In genomic region chr4:11765849-11766453, GRCh38 we compare ENCODE assay signal across 9 cellular contexts.
DNase-seq lines count a peak whose midpoint lies in the region; ATAC-seq and TF ChIP-seq lines count a peak whose summit lies in the region.
"Had no signal": no experiment of that assay in that cellular context is flagged by ENCODE, and none has a peak within 500 bp of the region (broad histone marks: within the 10 kb centered on the region; RNA-seq: fewer than 3 reads in every experiment).

No MANE protein-coding gene starts in this region.

- no peaks in the 10 kb centered on the region for H4K20me1 ChIP-seq in HCT116 (ENCODE audit: insufficient read depth)

- H3K27ac Mint-ChIP-seq in activated CD4-positive, alpha-beta memory T cell treated with anti-CD3 and anti-CD28 coated beads for 36 hours, result no peak overlapping the region
- no peak overlapping the region for H3K27ac Mint-ChIP-seq in activated CD4-positive, alpha-beta memory T cell treated with anti-CD3 and anti-CD28 coated beads, Interleukin-2, amount 10 ng/mL, durations not matched to agents 7 days and 5 days
- no peak overlapping the region for H3K27ac Mint-ChIP-seq in activated T-cell treated with anti-CD3 and anti-CD28 coated beads, Interleukin-2, amount 50 U/mL, for 24 hours

- H3K27me3 Mint-ChIP-seq in activated CD4-positive, alpha-beta memory T cell treated with anti-CD3 and anti-CD28 coated beads for 36 hours, result peaks cover 2% of the 10 kb centered on the region
- no peaks in the 10 kb centered on the region for H3K27me3 Mint-ChIP-seq in activated CD4-positive, alpha-beta memory T cell treated with anti-CD3 and anti-CD28 coated beads, Interleukin-2, amount 10 ng/mL, durations not matched to agents 7 days and 5 days
- H3K27me3 Mint-ChIP-seq in activated T-cell treated with anti-CD3 and anti-CD28 coated beads, Interleukin-2, amount 50 U/mL, for 24 hours, result no peaks in the 10 kb centered on the region

- no peak overlapping the region for H3K27ac ChIP-seq in HCT116 (ENCODE audit: low read depth, low read length)
- H3K27ac ChIP-seq in colonic mucosa, result no peak overlapping the region

- RAD21 ChIA-PET in HCT116 (lab: Charles Lee; ENCODE audit: low non-redundant PET in 1 of 2, low total read pairs in 2 of 2, uncharacterized antibody in 2 of 2, unreplicated experiment in 2 of 2), result interaction anchor here in 1 of 2 experiments (1.0 kb wide), 1 partner anchor 867 kb away, joined by 3 read pairs; no protein-coding TSS in a partner anchor

- H3K4me1 ChIP-seq in HCT116 (ENCODE audit: control insufficient read depth in 1 of 2, insufficient read depth in 2 of 2, low read length in 2 of 2) (no peaks in the 10 kb centered on the region), colonic mucosa (no peaks in the 10 kb centered on the region)
- H3K4me1 ChIP-seq: HAP-1 had no signal

- H3K79me2 ChIP-seq in HCT116 (ENCODE audit: insufficient read depth, low read length), result no peaks in the 10 kb centered on the region

- H3K9me3 Mint-ChIP-seq in activated CD4-positive, alpha-beta memory T cell treated with anti-CD3 and anti-CD28 coated beads for 36 hours, result no peaks in the 10 kb centered on the region
- H3K9me3 Mint-ChIP-seq in activated CD4-positive, alpha-beta memory T cell treated with anti-CD3 and anti-CD28 coated beads, Interleukin-2, amount 10 ng/mL, durations not matched to agents 7 days and 5 days, result no peaks in the 10 kb centered on the region
- no peaks in the 10 kb centered on the region for H3K9me3 Mint-ChIP-seq in activated T-cell treated with anti-CD3 and anti-CD28 coated beads, Interleukin-2, amount 50 U/mL, for 24 hours

- H3K4me2 ChIP-seq in HCT116 (ENCODE audit: low read length), result no peak overlapping the region

- BruUV-seq in HCT116 (replicated peaks; lab: Mats Ljungman, UMichigan), result no TSS peak

- H3K4me3 ChIP-seq in HCT116 (replicated peaks in 1 of 2; ENCODE audit: low read depth in 1 of 2, low read length in 2 of 2) (no peak overlapping the region), colonic mucosa (no peak overlapping the region)
- H3K4me3 ChIP-seq: HAP-1 had no signal

- no peak for TF ChIP-seq POLR2A in HCT116 (IDR thresholded peaks at IDR 0.05; ENCODE audit: borderline replicate concordance, extremely low read depth, insufficient read depth, insufficient read length)

- H3K9ac ChIP-seq in HCT116 (ENCODE audit: low read length) (no peak overlapping the region), colonic mucosa (ENCODE audit: low read depth in 2 of 2, low read length in 2 of 2) (no peak overlapping the region)

- no peaks in the 10 kb centered on the region for H3K9me2 ChIP-seq in HCT116 (ENCODE audit: insufficient read depth)

- CTCF ChIA-PET in activated CD4-positive, alpha-beta memory T cell treated with anti-CD3 and anti-CD28 coated beads for 36 hours (lab: Charles Lee), result interaction anchor here (0.8 to 4.7 kb wide), 3 partner anchors 9 to 867 kb away, joined by 3 to 23 read pairs (median 4); no protein-coding TSS in a partner anchor
- CTCF ChIA-PET in activated CD4-positive, alpha-beta memory T cell treated with anti-CD3 and anti-CD28 coated beads, Interleukin-2, amount 10 ng/mL, durations not matched to agents 7 days and 5 days (lab: Charles Lee), result interaction anchor here (1.2 to 1.7 kb wide), 2 partner anchors 26 to 867 kb away, joined by 3 to 7 read pairs; no protein-coding TSS in a partner anchor
- CTCF ChIA-PET in HCT116 (lab: Charles Lee), result interaction anchor here (0.5 to 1.4 kb wide), 7 partner anchors 10 to 134 kb away, joined by 3 to 12 read pairs (median 3); no protein-coding TSS in a partner anchor

- intact Hi-C loops in activated CD4-positive, alpha-beta memory T cell treated with anti-CD3 and anti-CD28 coated beads for 36 hours (cut with micrococcal nuclease), result loop anchor here (1.0 kb wide), 1 partner anchor 867 kb away; no protein-coding TSS in a partner anchor
- intact Hi-C loops in HCT116 (cut with micrococcal nuclease), result loop anchor here (5.0 to 10.0 kb wide), 2 partner anchors 186 to 869 kb away; no protein-coding TSS in a partner anchor
- intact Hi-C loops in colonic mucosa (cut with DNase I), result loop anchor here (10.0 kb wide), 2 partner anchors 189 to 869 kb away; no protein-coding TSS in a partner anchor

- peak; percentile 89 for ATAC-seq in HCT116
- ATAC-seq in GM21576 (IDR thresholded peaks at IDR 0.05; ENCODE audit: unreplicated experiment), result no peak

- H3K36me3 Mint-ChIP-seq in activated CD4-positive, alpha-beta memory T cell treated with anti-CD3 and anti-CD28 coated beads for 36 hours, result no peaks in the 10 kb centered on the region
- H3K36me3 Mint-ChIP-seq in activated CD4-positive, alpha-beta memory T cell treated with anti-CD3 and anti-CD28 coated beads, Interleukin-2, amount 10 ng/mL, durations not matched to agents 7 days and 5 days (ENCODE audit: low read depth), result no peaks in the 10 kb centered on the region
- no peaks in the 10 kb centered on the region for H3K36me3 Mint-ChIP-seq in activated T-cell treated with anti-CD3 and anti-CD28 coated beads, Interleukin-2, amount 50 U/mL, for 24 hours (ENCODE audit: low read depth)

- TF ChIP-seq RAD21 in HCT116 (IDR thresholded peaks at IDR 0.05; ENCODE audit: low read depth), result peak; percentile 49

- TF ChIP-seq CTCF in HCT116 (IDR thresholded peaks at IDR 0.05 in 2 of 3, conservative IDR thresholded peaks at IDR 0.05 in 1 of 3; ENCODE audit: borderline replicate concordance in 1 of 3, insufficient read depth in 1 of 3, low read depth in 2 of 3, low read length in 2 of 3) (peak; percentile 37 to 84 (median 77); a peak in 5 of 6 replicates), colonic mucosa (IDR thresholded peaks at IDR 0.05) (peak; percentile 64)

- H3K27me3 ChIP-seq in HCT116 (ENCODE audit: insufficient read depth, low read length) (no peaks in the 10 kb centered on the region), colonic mucosa (no peaks in the 10 kb centered on the region)

- H2AFZ ChIP-seq in HCT116 (ENCODE audit: low read depth, low read length, poor library complexity, severe bottlenecking), result no peak overlapping the region

- H3K9me3 ChIP-seq in HCT116 (ENCODE audit: control insufficient read depth in 1 of 2, insufficient read depth in 1 of 2, low read depth in 1 of 2, low read length in 2 of 2) (no peaks in the 10 kb centered on the region), colonic mucosa (no peaks in the 10 kb centered on the region)
- H3K9me3 ChIP-seq: HAP-1 had no signal

- POLR2A ChIA-PET in activated CD4-positive, alpha-beta memory T cell treated with anti-CD3 and anti-CD28 coated beads for 36 hours (lab: Charles Lee), result no interaction called here
- POLR2A ChIA-PET in activated CD4-positive, alpha-beta memory T cell treated with anti-CD3 and anti-CD28 coated beads, Interleukin-2, amount 10 ng/mL, durations not matched to agents 7 days and 5 days (lab: Charles Lee), result no interaction called here
- POLR2A ChIA-PET in HCT116 (lab: Charles Lee), result no interaction called here

- H3K36me3 ChIP-seq in HCT116 (ENCODE audit: control insufficient read depth in 1 of 2, insufficient read depth in 2 of 2, low read length in 2 of 2) (no peaks in the 10 kb centered on the region), colonic mucosa (no peaks in the 10 kb centered on the region)
- H3K36me3 ChIP-seq: HAP-1 had no signal

- H3K4me3 Mint-ChIP-seq in activated CD4-positive, alpha-beta memory T cell treated with anti-CD3 and anti-CD28 coated beads for 36 hours, result no peak overlapping the region
- no peak overlapping the region for H3K4me3 Mint-ChIP-seq in activated CD4-positive, alpha-beta memory T cell treated with anti-CD3 and anti-CD28 coated beads, Interleukin-2, amount 10 ng/mL, durations not matched to agents 7 days and 5 days
- H3K4me3 Mint-ChIP-seq in activated T-cell treated with anti-CD3 and anti-CD28 coated beads, Interleukin-2, amount 50 U/mL, for 24 hours, result no peak overlapping the region

- DNase-seq in activated CD4-positive, alpha-beta memory T cell treated with anti-CD3 and anti-CD28 coated beads for 36 hours, result peak; percentile 15
- no peak for DNase-seq in activated CD4-positive, alpha-beta memory T cell treated with anti-CD3 and anti-CD28 coated beads, Interleukin-2, amount 10 ng/mL, durations not matched to agents 7 days and 5 days
- peak; percentile 57 for DNase-seq in HCT116 (ENCODE audit: low read depth, low spot score)
- peak; percentile 54 for DNase-seq in NCI-H69 (lab: John Stamatoyannopoulos, UW)
- peak; percentile 28 for DNase-seq in colonic mucosa
- DNase-seq in middle frontal gyrus (ENCODE audit: extremely low spot score, low spot score), result peak; percentile 38
- DNase-seq in activated T-cell treated with anti-CD3 and anti-CD28 coated beads, Interleukin-2, amount 50 U/mL, for 24 hours, result no peak

- no peaks in the 10 kb centered on the region for H3K4me1 Mint-ChIP-seq in activated CD4-positive, alpha-beta memory T cell treated with anti-CD3 and anti-CD28 coated beads for 36 hours (ENCODE audit: low read depth)
- no peaks in the 10 kb centered on the region for H3K4me1 Mint-ChIP-seq in activated CD4-positive, alpha-beta memory T cell treated with anti-CD3 and anti-CD28 coated beads, Interleukin-2, amount 10 ng/mL, durations not matched to agents 7 days and 5 days
- no peaks in the 10 kb centered on the region for H3K4me1 Mint-ChIP-seq in activated T-cell treated with anti-CD3 and anti-CD28 coated beads, Interleukin-2, amount 50 U/mL, for 24 hours (ENCODE audit: low read depth)

TF ChIP-seq in HCT116, 20 proteins besides CTCF, POLR2A, EP300 and RAD21:
- TF ChIP-seq CBX3 (IDR thresholded peaks at IDR 0.05; ENCODE audit: low read depth) (peak; percentile 37; the same call in 1 of the 2 replicates), YY1 (IDR thresholded peaks at IDR 0.05; ENCODE audit: extremely low read depth, insufficient replicate concordance, low read depth, low read length) (no peak), ZFX (IDR thresholded peaks at IDR 0.05) (no peak), FOSL1 (IDR thresholded peaks at IDR 0.05; ENCODE audit: low read depth) (no peak)

Comparison
In these comparisons a context has a peak if more than half of its experiments do, and no peak if none do; other contexts are left out.
1. DNase-seq: peak in activated CD4-positive, alpha-beta memory T cell treated with anti-CD3 and anti-CD28 coated beads for 36 hours (single experiment), HCT116 (single experiment), NCI-H69 (single experiment), colonic mucosa (single experiment) and middle frontal gyrus (single experiment); none in activated CD4-positive, alpha-beta memory T cell treated with anti-CD3 and anti-CD28 coated beads, Interleukin-2, amount 10 ng/mL, durations not matched to agents 7 days and 5 days (single experiment) and activated T-cell treated with anti-CD3 and anti-CD28 coated beads, Interleukin-2, amount 50 U/mL, for 24 hours (single experiment).